ENCODE assay signal across 8 cellular contexts in the genomic region with DNA sequence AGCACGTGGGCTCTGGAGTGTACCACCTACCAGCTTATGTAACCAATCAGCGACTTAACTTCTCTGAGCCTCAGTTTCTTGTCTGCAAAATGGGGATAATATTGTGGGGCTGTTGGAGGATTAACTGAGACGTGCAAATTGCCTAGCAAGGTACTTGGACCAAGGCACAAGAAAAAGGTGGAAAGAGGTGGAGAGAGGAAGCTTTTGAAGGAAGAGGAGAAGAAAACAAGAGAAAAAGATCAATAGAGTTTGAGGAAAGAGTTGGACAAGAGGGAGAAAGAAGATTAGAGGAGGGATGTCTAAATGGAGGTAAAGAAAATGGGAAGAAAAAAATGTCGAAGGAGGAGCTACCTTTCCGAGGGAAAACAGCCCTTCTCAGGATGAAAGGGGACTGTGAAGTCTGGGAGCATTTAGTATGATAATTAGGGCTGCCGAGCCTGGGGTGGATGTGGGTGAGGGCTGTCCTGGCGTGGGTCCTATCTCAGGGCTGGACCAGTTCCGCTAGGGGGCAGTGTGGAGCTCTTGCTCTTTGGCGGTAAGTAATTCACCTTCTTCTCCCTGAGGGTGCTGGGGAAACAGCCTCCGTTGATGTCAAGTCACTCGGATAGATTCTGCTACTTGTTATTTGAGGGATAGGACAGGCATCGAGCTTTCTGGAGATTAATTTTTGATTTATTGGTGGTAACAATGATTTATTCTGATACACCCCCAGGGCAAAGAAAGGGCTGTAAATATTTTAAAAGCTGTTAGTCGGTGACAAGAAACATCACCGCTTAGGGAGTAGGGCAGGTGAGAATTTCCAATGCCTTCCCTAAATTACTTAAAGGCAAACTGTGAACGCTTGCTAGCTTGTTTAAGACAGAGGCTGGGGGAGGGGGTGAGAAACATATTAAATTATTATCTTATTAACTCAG.
A peak's percentile ranks its signal among the peaks of the same experiment; 100 is the strongest.
DNase-seq lines count a peak whose midpoint lies in the region; ATAC-seq and TF ChIP-seq lines count a peak whose summit lies in the region.

No MANE protein-coding gene starts in this region.

- ATAC-seq in heart left ventricle, result peak in 1 of 4 donors; percentile 64
- ATAC-seq in GM18858 (IDR thresholded peaks at IDR 0.05; ENCODE audit: unreplicated experiment), result no peak

- no peak overlapping the region for H3K27ac ChIP-seq in heart left ventricle
- H3K27ac ChIP-seq in vagina, result no peak overlapping the region

- intact Hi-C loops in heart left ventricle (cut with DNase I) (no loop called here), vagina (cut with DNase I) (loop anchor here (5.0 kb wide), 1 partner anchor 219 kb away; no protein-coding TSS in a partner anchor)

- 28 to 34% (median 29%) methylated on average over 15 of the region's 15 CpGs for WGBS in heart left ventricle, 4 donors

- no peaks in the 10 kb centered on the region for H3K4me1 ChIP-seq in heart left ventricle
- H3K4me1 ChIP-seq in vagina, result no peaks in the 10 kb centered on the region

- TF ChIP-seq CTCF in heart left ventricle (IDR thresholded peaks at IDR 0.05) (peak; percentile 60 to 84 (median 72)), vagina (IDR thresholded peaks at IDR 0.05) (peak in 2 of 3 experiments; percentile 31 to 38)

- TF ChIP-seq POLR2A in heart left ventricle (IDR thresholded peaks at IDR 0.05), result no peak
- TF ChIP-seq POLR2A in vagina (IDR thresholded peaks at IDR 0.05), result no peak

- H3K9me3 ChIP-seq in heart left ventricle, result no peaks in the 10 kb centered on the region
- H3K9me3 ChIP-seq in vagina, result no peaks in the 10 kb centered on the region

- H3K4me3 ChIP-seq in heart left ventricle (no peak overlapping the region), vagina (no peak overlapping the region)

- DNase-seq in DMS 273 treated with DMSO at 0.1 percent for 48 hours (lab: John Stamatoyannopoulos, UW), result peak; percentile 55
- peak; percentile 40 to 65 for DNase-seq in Kasumi-1 (lab: John Stamatoyannopoulos, UW)
- peak; percentile 83 for DNase-seq in SK-MEL-5 (ENCODE audit: low read depth, low spot score)
- peak; percentile 79 for DNase-seq in activated naive CD4-positive, alpha-beta T cell treated with Interleukin-2 at 50 U/mL for 16 hours
- DNase-seq in heart left ventricle, result peak; percentile 37 to 79 (median 61)
- peak; percentile 16 for DNase-seq in putamen (ENCODE audit: low spot score)
- no peak for DNase-seq in vagina (ENCODE audit: extremely low spot score in 2 of 2)

- in situ Hi-C loops in SK-MEL-5 (cut with HindIII; ENCODE audit: low pct_unique_long_range_greater_than_20kb, low sequenced_read_pairs), result no loop called here

- peaks cover 0 to 40% (median 9%) of the 10 kb centered on the region in 9 donors for H3K27me3 ChIP-seq in heart left ventricle
- no peaks in the 10 kb centered on the region for H3K27me3 ChIP-seq in vagina

- H3K36me3 ChIP-seq in heart left ventricle (no peaks in the 10 kb centered on the region), vagina (no peaks in the 10 kb centered on the region)

Comparison
In these comparisons a context has a peak if more than half of its experiments do, and no peak if none do; other contexts are left out.
1. DNase-seq: peak in DMS 273 treated with DMSO at 0.1 percent for 48 hours (single experiment), Kasumi-1 (2 of 2), SK-MEL-5 (single experiment), activated naive CD4-positive, alpha-beta T cell treated with Interleukin-2 at 50 U/mL for 16 hours (single experiment), heart left ventricle (5 of 5) and putamen (single experiment); none in vagina (0 of 2).